In the genomic region with DNA sequence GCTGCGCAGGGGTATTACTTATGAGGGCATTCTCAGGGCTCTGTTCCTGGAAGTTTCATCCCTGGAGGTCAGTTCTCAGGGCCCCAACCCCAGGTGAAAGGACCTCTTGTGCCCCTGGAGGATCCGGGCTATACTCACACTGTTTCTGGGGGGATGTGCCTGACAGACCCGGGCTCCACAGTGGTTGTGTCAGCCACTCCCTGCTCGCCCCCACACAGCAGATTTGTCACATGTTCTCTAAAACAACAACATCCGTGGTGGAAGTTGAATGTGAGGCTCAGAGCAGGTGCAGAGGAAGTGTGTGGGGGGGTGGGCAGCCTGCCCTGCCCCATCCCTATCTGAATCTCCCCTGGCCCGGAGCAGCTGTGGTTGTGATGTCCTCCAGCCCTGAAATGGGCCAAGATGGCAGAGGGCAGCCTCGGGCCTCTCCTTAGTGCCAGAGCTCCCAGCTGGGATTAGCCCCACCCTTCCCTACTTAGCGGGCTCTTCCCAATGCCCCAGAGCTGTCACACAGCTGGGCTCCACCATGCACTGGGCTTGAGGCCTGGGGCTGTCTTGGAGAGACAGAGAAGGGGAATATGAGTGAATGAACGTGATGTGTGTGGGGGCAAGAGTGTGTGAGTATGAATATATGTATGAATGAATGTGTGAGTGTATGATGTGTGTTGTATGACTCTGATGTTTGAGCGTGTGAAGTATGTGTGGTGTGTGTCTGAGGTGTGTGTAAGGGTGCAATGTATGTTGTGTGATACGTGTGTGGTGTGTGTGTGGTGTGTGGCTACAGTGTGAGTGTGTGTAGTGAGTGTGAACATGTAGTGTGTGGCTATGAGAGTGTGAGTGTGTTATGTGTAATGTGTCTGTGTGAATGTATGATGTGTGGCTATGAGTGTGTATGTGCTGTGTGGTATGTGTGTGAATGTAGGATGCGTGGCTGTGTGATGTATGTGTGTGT, we compare ENCODE assay signal across 9 cellular contexts. TPM values are rescaled to one million over a fixed set of nuclear protein-coding genes. Genes with fewer than 3 reads are reported as not detected.
DNase-seq lines count a peak whose midpoint lies in the region; ATAC-seq and TF ChIP-seq lines count a peak whose summit lies in the region.
"Had no signal": no experiment of that assay in that cellular context is flagged by ENCODE, and none has a peak within 500 bp of the region (broad histone marks: within the 10 kb centered on the region; RNA-seq: fewer than 3 reads in every experiment).

No MANE protein-coding gene starts in this region.

- no peak overlapping the region for H4K5ac ChIP-seq in mesendoderm (ENCODE audit: low read length)

- H3K9me3 Mint-ChIP-seq in immature natural killer cell (no peaks in the 10 kb centered on the region), HFFc6 (no peaks in the 10 kb centered on the region)

- H3K4me2 ChIP-seq in mesendoderm (ENCODE audit: low read length) = no peak overlapping the region

- H3K27ac ChIP-seq in thymus (ENCODE audit: low read depth) (peak overlapping the region; percentile 99), mesendoderm (ENCODE audit: low read depth, low read length) (no peak overlapping the region)
- H3K27ac ChIP-seq: SK-N-MC had no signal

- no peak overlapping the region for H2BK5ac ChIP-seq in mesendoderm (ENCODE audit: low read length)

- H3K4me3 ChIP-seq in thymus (ENCODE audit: low read length) = peak overlapping the region; percentile 60
- no peak overlapping the region for H3K4me3 ChIP-seq in mesendoderm (ENCODE audit: low read length)
- H3K4me3 ChIP-seq: SK-N-MC had no signal

- H3K4me1 Mint-ChIP-seq in immature natural killer cell (peaks cover 10 to 15% of the 10 kb centered on the region in 2 donors), HFFc6 (ENCODE audit: low read depth) (peaks cover 18% of the 10 kb centered on the region)

- peaks cover 1 to 11% (median 5%) of the 10 kb centered on the region in 3 donors for H3K36me3 Mint-ChIP-seq in immature natural killer cell
- H3K36me3 Mint-ChIP-seq in HFFc6 (ENCODE audit: low read depth) = no peaks in the 10 kb centered on the region

- H3K4ac ChIP-seq in mesendoderm (ENCODE audit: low read depth, low read length) = no peak overlapping the region

- no peak for TF ChIP-seq CTCF in HFFc6 (IDR thresholded peaks at IDR 0.05)

- H3K36me3 ChIP-seq in thymus (ENCODE audit: control insufficient read depth, insufficient read depth) (no peaks in the 10 kb centered on the region), mesendoderm (ENCODE audit: control insufficient read depth, insufficient read depth, low read length) (no peaks in the 10 kb centered on the region)

- no peak overlapping the region for H3K56ac ChIP-seq in mesendoderm (ENCODE audit: low read length)

- no peak overlapping the region for H3K18ac ChIP-seq in mesendoderm (ENCODE audit: low read length)

- H3K9me3 ChIP-seq in thymus (ENCODE audit: control insufficient read depth) = no peaks in the 10 kb centered on the region

- no peaks in the 10 kb centered on the region for H3K79me2 ChIP-seq in mesendoderm (ENCODE audit: control insufficient read depth, insufficient read depth, low read length)

- H3K27me3 ChIP-seq in thymus (ENCODE audit: control insufficient read depth, insufficient read depth) (no peaks in the 10 kb centered on the region), mesendoderm (ENCODE audit: insufficient read depth, low read length, poor library complexity) (no peaks in the 10 kb centered on the region)

- peak; percentile 49 for ATAC-seq in HG03095 (IDR thresholded peaks at IDR 0.05; ENCODE audit: unreplicated experiment)

- WGBS in thymus = 34% methylated on average over 12 of the region's 12 CpGs
- WGBS in mesendoderm (ENCODE audit: extremely low coverage, insufficient coverage, low lambda C conversion rate) = 100% methylated on average over 4 of the region's 12 CpGs

- no peak overlapping the region for H2AK5ac ChIP-seq in mesendoderm (ENCODE audit: low read length)

- peaks cover 38% of the 10 kb centered on the region for H3K4me1 ChIP-seq in thymus (ENCODE audit: control insufficient read depth, insufficient read depth, low read length)
- H3K4me1 ChIP-seq in mesendoderm (ENCODE audit: control insufficient read depth, low read depth, low read length) = no peaks in the 10 kb centered on the region

- H3K27ac Mint-ChIP-seq in immature natural killer cell (no peak overlapping the region), HFFc6 (no peak overlapping the region)

- H3K4me3 Mint-ChIP-seq in immature natural killer cell (no peak overlapping the region), HFFc6 (no peak overlapping the region)

- no peak overlapping the region for H3K9ac ChIP-seq in mesendoderm (ENCODE audit: low read length)

- H2BK15ac ChIP-seq in mesendoderm (replicated peaks; ENCODE audit: low read depth) = no peak overlapping the region

- DNase-seq in activated CD4-positive, alpha-beta T cell treated with anti-CD3 and anti-CD28 coated beads for 24 hours (ENCODE audit: low read depth in 2 of 2) = peak; percentile 40 to 53
- DNase-seq in immature natural killer cell (peak; percentile 72 to 78 (median 78)), retina (no peak), mesendoderm (no peak), HFFc6 (no peak)

- peaks cover 0 to 7% (median 2%) of the 10 kb centered on the region in 3 donors for H3K27me3 Mint-ChIP-seq in immature natural killer cell (ENCODE audit: low read depth in 3 of 3)
- peaks cover 2% of the 10 kb centered on the region; the same call in 1 of the 2 replicates for H3K27me3 Mint-ChIP-seq in HFFc6 (ENCODE audit: insufficient read depth)

- peak; percentile 31 for TF ChIP-seq POLR2A in GM19099 (IDR thresholded peaks at IDR 0.05; ENCODE audit: extremely low read depth, insufficient read length, low read depth)

- H3K23ac ChIP-seq in mesendoderm (ENCODE audit: low read length) = no peak overlapping the region

- H3K79me1 ChIP-seq in mesendoderm (ENCODE audit: low read length) = no peaks in the 10 kb centered on the region

- no peak overlapping the region for H2BK120ac ChIP-seq in mesendoderm (ENCODE audit: low read depth, low read length)

- no peak overlapping the region for H4K8ac ChIP-seq in mesendoderm (ENCODE audit: low read depth, low read length)

RNA-seq across cellular contexts. Expression of gene FCMR, which starts 1.5 kb away (rescaled TPM):
- polyA plus RNA-seq in immature natural killer cell (100 to 1,000 TPM; 255 to 454 (median 370) TPM), thymus (59.0 TPM)
- polyA plus RNA-seq in mesendoderm (2013, experiment 1 of 2) = 0.42 TPM
- polyA plus RNA-seq in mesendoderm (2013, experiment 2 of 2) = 0.24 TPM
- 1 to 10 TPM in 2 of 6 experiments, under 1 TPM in 4; 0.28 to 1.3 (median 0.67) TPM for total RNA-seq in HFFc6 (2021; fragmentation: NEBNext Ultra II Directional; extraction: Animal tissue kit (Norgen Biotek cat#: 25700))

RNA-seq across cellular contexts. Expression of gene PIGR, which starts 23.0 kb away (rescaled TPM):
- polyA plus RNA-seq in immature natural killer cell (under 1 TPM in 2 of 3 donors, not detected in 1; 0.13 to 0.25 TPM), thymus (1.1 TPM)
- 0.01 TPM for polyA plus RNA-seq in mesendoderm (2013, experiment 1 of 2)
- 0.13 TPM for polyA plus RNA-seq in mesendoderm (2013, experiment 2 of 2)
- total RNA-seq in HFFc6 (2021; fragmentation: NEBNext Ultra II Directional; extraction: Animal tissue kit (Norgen Biotek cat#: 25700)) = under 1 TPM in 2 of 6 experiments, not detected in 4; 0.14 to 0.26 TPM

RNA-seq across cellular contexts. Expression of gene IL24, which starts 26.0 kb away (rescaled TPM):
- polyA plus RNA-seq in immature natural killer cell (10 to 100 TPM in 2 of 3 donors, 1 to 10 TPM in 1; 9.3 to 21.5 (median 13.3) TPM), thymus (0.50 TPM)
- 0.06 TPM for polyA plus RNA-seq in mesendoderm (2013, experiment 1 of 2)
- polyA plus RNA-seq in mesendoderm (2013, experiment 2 of 2) = 0.07 TPM
- under 1 TPM in 1 of 6 experiments, not detected in 5; 0.24 TPM for total RNA-seq in HFFc6 (2021; fragmentation: NEBNext Ultra II Directional; extraction: Animal tissue kit (Norgen Biotek cat#: 25700))

RNA-seq across cellular contexts. Expression of gene FCAMR, which starts 47.0 kb away (rescaled TPM):
- polyA plus RNA-seq in immature natural killer cell (not detected), thymus (0.43 TPM)
- polyA plus RNA-seq in mesendoderm (2013, experiment 1 of 2) = not detected
- polyA plus RNA-seq in mesendoderm (2013, experiment 2 of 2) = not detected
- not detected for total RNA-seq in HFFc6 (2021; fragmentation: NEBNext Ultra II Directional; extraction: Animal tissue kit (Norgen Biotek cat#: 25700))

RNA-seq across cellular contexts. Expression of gene IL20, which starts 57.9 kb away (rescaled TPM):
- not detected for polyA plus RNA-seq in immature natural killer cell
- polyA plus RNA-seq in thymus = 0.66 TPM
- polyA plus RNA-seq in mesendoderm (2013, experiment 1 of 2) = not detected
- not detected for polyA plus RNA-seq in mesendoderm (2013, experiment 2 of 2)
- total RNA-seq in HFFc6 (2021; fragmentation: NEBNext Ultra II Directional; extraction: Animal tissue kit (Norgen Biotek cat#: 25700)) = not detected

Comparison
In these comparisons a context has a peak if more than half of its experiments do, and no peak if none do; other contexts are left out.
1. DNase-seq: peak in activated CD4-positive, alpha-beta T cell treated with anti-CD3 and anti-CD28 coated beads for 24 hours (2 of 2) and immature natural killer cell (3 of 3); none in retina (single experiment), mesendoderm (single experiment) and HFFc6 (single experiment).